Comparison of ENCODE assay signal across 15 cellular contexts in genomic region chr2:48483916-48484315, GRCh38. TPM values are rescaled to one million over a fixed set of nuclear protein-coding genes. Genes with fewer than 3 reads are reported as not detected.
DNase-seq lines count a peak whose midpoint lies in the region; ATAC-seq and TF ChIP-seq lines count a peak whose summit lies in the region.
"Had no signal": no experiment of that assay in that cellular context is flagged by ENCODE, and none has a peak within 500 bp of the region (broad histone marks: within the 10 kb centered on the region; RNA-seq: fewer than 3 reads in every experiment).

No MANE protein-coding gene starts in this region.

- intact Hi-C loops in aorta (cut with DNase I), result loop anchor here in 1 of 2 donors (5.0 kb wide), 1 partner anchor 43 kb away; no protein-coding TSS in a partner anchor

- H3K9me3 ChIP-seq in aorta (ENCODE audit: control insufficient read depth, low read length), result no peaks in the 10 kb centered on the region
- H3K9me3 ChIP-seq: HAP-1 had no signal

- H3K27me3 ChIP-seq in aorta (ENCODE audit: control insufficient read depth in 1 of 2, insufficient read depth in 2 of 2, low read length in 1 of 2), result no peaks in the 10 kb centered on the region

- no peak overlapping the region for H3K4me3 Mint-ChIP-seq in nephron
- no peak overlapping the region for H3K4me3 Mint-ChIP-seq in natural killer cell treated with Interleukin-12 subunit alpha and Interleukin-12 subunit beta and Interleukin-15 and Interleukin-18, amount 100 ng/mL, for 72 hours
- H3K4me3 Mint-ChIP-seq: activated B cell treated with CpG ODN at 0.5 μM for 24 hours had no signal

- TF ChIP-seq CTCF in VCaP (conservative IDR thresholded peaks at IDR 0.05) (no peak), nephron (IDR thresholded peaks at IDR 0.05; ENCODE audit: unreplicated experiment in 3 of 3) (no peak)

- H3K36me3 ChIP-seq in aorta (ENCODE audit: control insufficient read depth in 1 of 2, insufficient read depth in 2 of 2, low read length in 1 of 2), result peaks cover 0 to 2% of the 10 kb centered on the region in 2 donors

- no peaks in the 10 kb centered on the region for H3K4me1 ChIP-seq in aorta (ENCODE audit: control insufficient read depth in 1 of 2, insufficient read depth in 2 of 2, low read length in 2 of 2)

- peaks cover 32% of the 10 kb centered on the region for H3K36me3 Mint-ChIP-seq in nephron (ENCODE audit: low read depth)
- H3K36me3 Mint-ChIP-seq in natural killer cell treated with Interleukin-12 subunit alpha and Interleukin-12 subunit beta and Interleukin-15 and Interleukin-18, amount 100 ng/mL, for 72 hours, result peaks cover 15% of the 10 kb centered on the region

- H3K27ac ChIP-seq in VCaP (peak overlapping the region; percentile 69), epithelial cell of prostate (peak overlapping the region; percentile 30), aorta (ENCODE audit: low read depth in 1 of 2, low read length in 2 of 2) (peak overlapping the region; percentile 71 to 85)
- H3K27ac ChIP-seq: C4-2B had no signal

- ATAC-seq in aorta (ENCODE audit: low FRiP score) (peak; percentile 34), GM18909 (IDR thresholded peaks at IDR 0.05; ENCODE audit: poor library complexity, unreplicated experiment) (no peak)
- ATAC-seq in natural killer cell treated with Interleukin-12 subunit alpha and Interleukin-12 subunit beta and Interleukin-15 and Interleukin-18, amount 100 ng/mL, for 72 hours, result no peak

- WGBS in aorta, 2 donors, result 7 to 9% methylated on average over 6 of the region's 6 CpGs

- H3K27ac Mint-ChIP-seq in nephron, result peak overlapping the region; percentile 94 to 98 (median 96)
- H3K27ac Mint-ChIP-seq in natural killer cell treated with Interleukin-12 subunit alpha and Interleukin-12 subunit beta and Interleukin-15 and Interleukin-18, amount 100 ng/mL, for 72 hours, result no peak overlapping the region
- H3K27ac Mint-ChIP-seq: activated B cell treated with CpG ODN at 0.5 μM for 24 hours had no signal

- H3K4me1 Mint-ChIP-seq in nephron, result peaks cover 54% of the 10 kb centered on the region
- no peaks in the 10 kb centered on the region for H3K4me1 Mint-ChIP-seq in natural killer cell treated with Interleukin-12 subunit alpha and Interleukin-12 subunit beta and Interleukin-15 and Interleukin-18, amount 100 ng/mL, for 72 hours (ENCODE audit: low read depth in 2 of 2)
- H3K4me1 Mint-ChIP-seq: activated B cell treated with CpG ODN at 0.5 μM for 24 hours had no signal

- no peak overlapping the region for H3K4me3 ChIP-seq in aorta (ENCODE audit: low read length in 2 of 2)
- H3K4me3 ChIP-seq: HAP-1 had no signal

- no peaks in the 10 kb centered on the region for H3K27me3 Mint-ChIP-seq in nephron (ENCODE audit: low read depth)
- no peaks in the 10 kb centered on the region for H3K27me3 Mint-ChIP-seq in natural killer cell treated with Interleukin-12 subunit alpha and Interleukin-12 subunit beta and Interleukin-15 and Interleukin-18, amount 100 ng/mL, for 72 hours
- H3K27me3 Mint-ChIP-seq: activated B cell treated with CpG ODN at 0.5 μM for 24 hours had no signal

- H3K9me3 Mint-ChIP-seq in nephron, result no peaks in the 10 kb centered on the region
- no peaks in the 10 kb centered on the region for H3K9me3 Mint-ChIP-seq in natural killer cell treated with Interleukin-12 subunit alpha and Interleukin-12 subunit beta and Interleukin-15 and Interleukin-18, amount 100 ng/mL, for 72 hours
- H3K9me3 Mint-ChIP-seq: activated B cell treated with CpG ODN at 0.5 μM for 24 hours had no signal

- DNase-seq in epithelial cell of prostate (ENCODE audit: low read depth, low spot score) (peak; percentile 14), aorta (no peak), NCI-H2107 treated with DMSO at 0.1 percent for 48 hours (lab: John Stamatoyannopoulos, UW; ENCODE audit: unreplicated experiment) (no peak)
- no peak for DNase-seq in natural killer cell treated with Interleukin-12 subunit alpha and Interleukin-12 subunit beta and Interleukin-15 and Interleukin-18, amount 100 ng/mL, for 72 hours (ENCODE audit: low spot score)
- DNase-seq: activated B cell treated with CpG ODN at 0.5 μM for 24 hours; activated effector memory CD4-positive, alpha-beta T cell treated with Interleukin-2 at 50 U/mL for 16 hours; DMS53; NCI-H146; NCI-H2227 treated with DMSO at 0.1 percent for 48 hours; stimulated activated CD4-positive, alpha-beta T cell treated with anti-CD3 and anti-CD28 coated beads, Interleukin-1b, Interleukin-23, amount 100 ng/mL, for 48 hours had no signal

RNA-seq across cellular contexts. Expression of gene PPP1R21, which starts 43.4 kb away (rescaled TPM):
- total RNA-seq in aorta, result 10 to 100 TPM; 35.9 to 39.2 TPM
- 10 to 100 TPM; 29.7 to 57.6 TPM for polyA plus RNA-seq in aorta
- total RNA-seq in natural killer cell treated with Interleukin-12 subunit alpha and Interleukin-12 subunit beta and Interleukin-15 and Interleukin-18, amount 100 ng/mL, for 72 hours, result 10 to 100 TPM; 29.0 to 35.0 TPM

RNA-seq across cellular contexts. Expression of gene STON1, which starts 46.0 kb away (rescaled TPM):
- total RNA-seq in aorta, result 10 to 100 TPM; 27.5 to 28.6 TPM
- polyA plus RNA-seq in aorta, result 10 to 100 TPM; 12.8 to 22.2 TPM
- total RNA-seq in natural killer cell treated with Interleukin-12 subunit alpha and Interleukin-12 subunit beta and Interleukin-15 and Interleukin-18, amount 100 ng/mL, for 72 hours, result 1 to 10 TPM; 1.3 to 2.0 TPM

Comparison
In these comparisons a context has a peak if more than half of its experiments do, and no peak if none do; other contexts are left out.
1. H3K27ac Mint-ChIP-seq: peak in nephron (3 of 3); none in natural killer cell treated with Interleukin-12 subunit alpha and Interleukin-12 subunit beta and Interleukin-15 and Interleukin-18, amount 100 ng/mL, for 72 hours (0 of 2).
2. RNA of gene STON1, which starts 46.0 kb away (total RNA-seq): 27.5 to 28.6 TPM in aorta; 1.3 to 2.0 TPM in natural killer cell treated with Interleukin-12 subunit alpha and Interleukin-12 subunit beta and Interleukin-15 and Interleukin-18, amount 100 ng/mL, for 72 hours; every median in the first group is over 4 times any median in the second.
3. Peak in every context shown above with its lines, with median percentiles within 50 percentile points of each other: H3K27ac ChIP-seq.